ENCODE assay signal across 2 cellular contexts in genomic region chr19:18745012-18745735, GRCh38.
TF ChIP-seq lines count a peak whose summit lies in the region.

No MANE protein-coding gene starts in this region.

TF ChIP-seq in SK-N-SH, 30 proteins besides CTCF, POLR2A, EP300 and RAD21:
- no peak for TF ChIP-seq GABPA (IDR thresholded peaks at IDR 0.05; ENCODE audit: low read depth)
- no peak for TF ChIP-seq NRF1 (IDR thresholded peaks at IDR 0.05; ENCODE audit: low read depth, low read length)
- no peak for TF ChIP-seq FOXM1 (IDR thresholded peaks at IDR 0.05; ENCODE audit: low read depth)
- TF ChIP-seq EZH2phosphoT487 (IDR thresholded peaks at IDR 0.05; ENCODE audit: borderline replicate concordance, low read depth) = no peak
- no peak for TF ChIP-seq IRF3 (IDR thresholded peaks at IDR 0.05; ENCODE audit: low read depth, low read length)
- TF ChIP-seq CHD2 (IDR thresholded peaks at IDR 0.05; ENCODE audit: low read length, partially characterized antibody) = no peak
- no peak for TF ChIP-seq TEAD4 (IDR thresholded peaks at IDR 0.05; ENCODE audit: borderline replicate concordance, insufficient read depth)
- TF ChIP-seq USF2 (IDR thresholded peaks at IDR 0.05; ENCODE audit: borderline replicate concordance, low read depth, low read length) = no peak
- no peak for TF ChIP-seq JUND (IDR thresholded peaks at IDR 0.05)
- no peak for TF ChIP-seq RXRA (IDR thresholded peaks at IDR 0.05; ENCODE audit: borderline replicate concordance, low read depth)
- TF ChIP-seq ELF1 (IDR thresholded peaks at IDR 0.05) = no peak
- TF ChIP-seq, protein P1, sequence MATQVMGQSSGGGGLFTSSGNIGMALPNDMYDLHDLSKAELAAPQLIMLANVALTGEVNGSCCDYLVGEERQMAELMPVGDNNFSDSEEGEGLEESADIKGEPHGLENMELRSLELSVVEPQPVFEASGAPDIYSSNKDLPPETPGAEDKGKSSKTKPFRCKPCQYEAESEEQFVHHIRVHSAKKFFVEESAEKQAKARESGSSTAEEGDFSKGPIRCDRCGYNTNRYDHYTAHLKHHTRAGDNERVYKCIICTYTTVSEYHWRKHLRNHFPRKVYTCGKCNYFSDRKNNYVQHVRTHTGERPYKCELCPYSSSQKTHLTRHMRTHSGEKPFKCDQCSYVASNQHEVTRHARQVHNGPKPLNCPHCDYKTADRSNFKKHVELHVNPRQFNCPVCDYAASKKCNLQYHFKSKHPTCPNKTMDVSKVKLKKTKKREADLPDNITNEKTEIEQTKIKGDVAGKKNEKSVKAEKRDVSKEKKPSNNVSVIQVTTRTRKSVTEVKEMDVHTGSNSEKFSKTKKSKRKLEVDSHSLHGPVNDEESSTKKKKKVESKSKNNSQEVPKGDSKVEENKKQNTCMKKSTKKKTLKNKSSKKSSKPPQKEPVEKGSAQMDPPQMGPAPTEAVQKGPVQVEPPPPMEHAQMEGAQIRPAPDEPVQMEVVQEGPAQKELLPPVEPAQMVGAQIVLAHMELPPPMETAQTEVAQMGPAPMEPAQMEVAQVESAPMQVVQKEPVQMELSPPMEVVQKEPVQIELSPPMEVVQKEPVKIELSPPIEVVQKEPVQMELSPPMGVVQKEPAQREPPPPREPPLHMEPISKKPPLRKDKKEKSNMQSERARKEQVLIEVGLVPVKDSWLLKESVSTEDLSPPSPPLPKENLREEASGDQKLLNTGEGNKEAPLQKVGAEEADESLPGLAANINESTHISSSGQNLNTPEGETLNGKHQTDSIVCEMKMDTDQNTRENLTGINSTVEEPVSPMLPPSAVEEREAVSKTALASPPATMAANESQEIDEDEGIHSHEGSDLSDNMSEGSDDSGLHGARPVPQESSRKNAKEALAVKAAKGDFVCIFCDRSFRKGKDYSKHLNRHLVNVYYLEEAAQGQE (IDR thresholded peaks at IDR 0.05; ENCODE audit: low read depth, low read length) = no peak
- TF ChIP-seq TAF1 (IDR thresholded peaks at IDR 0.05; ENCODE audit: borderline replicate concordance, low read depth, low read length) = no peak

TF ChIP-seq in SK-N-SH treated with all-trans-retinoic acid at 6 μM for 48 hours, 23 proteins besides CTCF, POLR2A, EP300 and RAD21:
- TF ChIP-seq, protein P2, sequence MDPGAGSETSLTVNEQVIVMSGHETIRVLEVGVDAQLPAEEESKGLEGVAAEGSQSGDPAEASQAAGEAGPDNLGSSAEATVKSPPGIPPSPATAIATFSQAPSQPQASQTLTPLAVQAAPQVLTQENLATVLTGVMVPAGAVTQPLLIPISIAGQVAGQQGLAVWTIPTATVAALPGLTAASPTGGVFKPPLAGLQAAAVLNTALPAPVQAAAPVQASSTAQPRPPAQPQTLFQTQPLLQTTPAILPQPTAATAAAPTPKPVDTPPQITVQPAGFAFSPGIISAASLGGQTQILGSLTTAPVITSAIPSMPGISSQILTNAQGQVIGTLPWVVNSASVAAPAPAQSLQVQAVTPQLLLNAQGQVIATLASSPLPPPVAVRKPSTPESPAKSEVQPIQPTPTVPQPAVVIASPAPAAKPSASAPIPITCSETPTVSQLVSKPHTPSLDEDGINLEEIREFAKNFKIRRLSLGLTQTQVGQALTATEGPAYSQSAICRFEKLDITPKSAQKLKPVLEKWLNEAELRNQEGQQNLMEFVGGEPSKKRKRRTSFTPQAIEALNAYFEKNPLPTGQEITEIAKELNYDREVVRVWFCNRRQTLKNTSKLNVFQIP (CRISPR knock-in tag; IDR thresholded peaks at IDR 0.05; ENCODE audit: borderline replicate concordance, low read depth) = no peak
- TF ChIP-seq ARNTL (CRISPR knock-in tag; IDR thresholded peaks at IDR 0.05; ENCODE audit: borderline replicate concordance, low read depth) (no peak), ESRRG (CRISPR knock-in tag; IDR thresholded peaks at IDR 0.05) (no peak), BACH2 (CRISPR knock-in tag; IDR thresholded peaks at IDR 0.05; ENCODE audit: borderline replicate concordance) (no peak), SNAI2 (CRISPR knock-in tag; IDR thresholded peaks at IDR 0.05) (no peak)
